In genomic region chr1:199701731-199702130, GRCh38 we compare ENCODE assay signal across 19 cellular contexts.
"Had no signal": no experiment of that assay in that cellular context is flagged by ENCODE, and none has a peak within 500 bp of the region (broad histone marks: within the 10 kb centered on the region; RNA-seq: fewer than 3 reads in every experiment).

No MANE protein-coding gene starts in this region.

- H3K4me3 Mint-ChIP-seq: activated CD4-positive, alpha-beta memory T cell treated with anti-CD3 and anti-CD28 coated beads for 36 hours; activated CD4-positive, alpha-beta T cell treated with anti-CD3 and anti-CD28 coated beads for 36 hours; activated naive CD8-positive, alpha-beta T cell; dendritic cell treated with granulocyte-macrophage colony-stimulating factor and Interleukin-4, amounts not matched to agents 40 ng/mL and 50 ng/mL, for 4 days; immature natural killer cell; nephron progenitor cell; WTC11 had no signal

- H3K27ac Mint-ChIP-seq: activated CD4-positive, alpha-beta memory T cell treated with anti-CD3 and anti-CD28 coated beads for 36 hours; activated CD4-positive, alpha-beta T cell treated with anti-CD3 and anti-CD28 coated beads for 36 hours; activated naive CD8-positive, alpha-beta T cell; dendritic cell treated with granulocyte-macrophage colony-stimulating factor and Interleukin-4, amounts not matched to agents 40 ng/mL and 50 ng/mL, for 4 days; immature natural killer cell; nephron progenitor cell had no signal

- H3K27me3 Mint-ChIP-seq: dendritic cell treated with granulocyte-macrophage colony-stimulating factor and Interleukin-4, amounts not matched to agents 40 ng/mL and 50 ng/mL, for 4 days had no signal

- H3K4me1 ChIP-seq: esophagus muscularis mucosa, prostate gland, right atrium auricular region, transverse colon, vagina had no signal

- H3K9me3 ChIP-seq: esophagus muscularis mucosa, prostate gland, right atrium auricular region, transverse colon, vagina had no signal

- H3K4me1 Mint-ChIP-seq: activated CD4-positive, alpha-beta T cell treated with anti-CD3 and anti-CD28 coated beads for 36 hours; immature natural killer cell had no signal

- DNase-seq: activated CD4-positive, alpha-beta memory T cell treated with anti-CD3 and anti-CD28 coated beads for 36 hours; activated CD4-positive, alpha-beta T cell treated with anti-CD3 and anti-CD28 coated beads for 36 hours; activated T-cell treated with anti-CD3 and anti-CD28 coated beads for 4 hours; amygdala; effector CD8-positive, alpha-beta T cell; immature natural killer cell; left ventricle myocardium superior; nephron progenitor cell; nucleus accumbens; stimulated activated naive CD8-positive, alpha-beta T cell treated with anti-CD3 and anti-CD28 coated beads, Interleukin-15, Interleukin-2, amounts not matched to agents 100 U/mL and 50 U/mL, for 24 hours; transverse colon had no signal

- H3K4me3 ChIP-seq: cardiac muscle cell, esophagus muscularis mucosa, prostate gland, right atrium auricular region, transverse colon, vagina had no signal

- H3K9me3 Mint-ChIP-seq: activated CD4-positive, alpha-beta memory T cell treated with anti-CD3 and anti-CD28 coated beads for 36 hours; dendritic cell treated with granulocyte-macrophage colony-stimulating factor and Interleukin-4, amounts not matched to agents 40 ng/mL and 50 ng/mL, for 4 days; immature natural killer cell; nephron progenitor cell; WTC11 had no signal

- ATAC-seq: activated CD4-positive, alpha-beta T cell treated with anti-CD3 and anti-CD28 coated beads for 36 hours; left ventricle myocardium superior; stimulated activated naive CD8-positive, alpha-beta T cell treated with anti-CD3 and anti-CD28 coated beads, Interleukin-15, Interleukin-2, amounts not matched to agents 100 U/mL and 50 U/mL, for 24 hours; WTC11 had no signal

- H3K36me3 ChIP-seq: cardiac muscle cell, esophagus muscularis mucosa, prostate gland, right atrium auricular region, transverse colon, vagina had no signal

- H3K27me3 ChIP-seq: cardiac muscle cell, esophagus muscularis mucosa, right atrium auricular region, transverse colon, vagina had no signal

- H3K27ac ChIP-seq: cardiac muscle cell, esophagus muscularis mucosa, prostate gland, right atrium auricular region, transverse colon, vagina had no signal

- H3K36me3 Mint-ChIP-seq: activated CD4-positive, alpha-beta memory T cell treated with anti-CD3 and anti-CD28 coated beads for 36 hours; activated naive CD8-positive, alpha-beta T cell; immature natural killer cell; WTC11 had no signal
